ENCODE assay signal across 16 cellular contexts in the genomic region with DNA sequence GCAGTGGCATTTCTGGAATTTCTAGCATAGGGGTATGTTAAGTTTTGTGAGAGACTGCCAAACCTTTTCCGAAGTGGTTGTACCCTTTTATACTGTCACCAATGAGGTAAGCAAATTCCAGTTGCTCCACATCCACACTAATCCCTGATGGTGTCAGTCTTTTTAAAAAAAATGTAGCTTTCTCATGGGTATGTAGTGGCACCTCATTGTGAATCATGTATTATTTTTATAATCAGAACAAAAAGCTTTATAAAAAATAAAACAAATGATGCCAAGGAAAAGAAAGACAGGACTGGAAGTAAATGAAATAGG.
DNase-seq lines count a peak whose midpoint lies in the region; FAIRE-seq and TF ChIP-seq lines count a peak whose summit lies in the region.
"Had no signal": no experiment of that assay in that cellular context is flagged by ENCODE, and none has a peak within 500 bp of the region (broad histone marks: within the 10 kb centered on the region; RNA-seq: fewer than 3 reads in every experiment).

No MANE protein-coding gene starts in this region.

- H3K36me3 ChIP-seq in astrocyte (ENCODE audit: insufficient read depth, low read length) = no peaks in the 10 kb centered on the region
- H3K36me3 ChIP-seq: HAP-1 had no signal

- H4K20me1 ChIP-seq in H9 (ENCODE audit: control insufficient read depth, insufficient read depth, insufficient read length) (no peaks in the 10 kb centered on the region), astrocyte (ENCODE audit: insufficient read depth, low read length) (no peaks in the 10 kb centered on the region)

- H3K4me1 Mint-ChIP-seq in H9 (peaks cover 20% of the 10 kb centered on the region in 2 experiments), astrocyte (ENCODE audit: low read depth, unreplicated experiment) (peaks cover 8% of the 10 kb centered on the region), CD14-positive monocyte (peaks cover 14% of the 10 kb centered on the region)

- no peak overlapping the region for H3K9ac ChIP-seq in H9 (ENCODE audit: extremely low read depth, insufficient read length, low read length)
- H3K9ac ChIP-seq in astrocyte (ENCODE audit: low read length) = no peak overlapping the region

- H3K4me3 ChIP-seq in astrocyte (ENCODE audit: insufficient read depth, low read depth, low read length) = no peak overlapping the region
- no peak overlapping the region for H3K4me3 ChIP-seq in epithelial cell of esophagus (ENCODE audit: low read length)
- H3K4me3 ChIP-seq: GM12878, HAP-1 had no signal

- H3K27ac Mint-ChIP-seq in H9 (no peak overlapping the region), astrocyte (ENCODE audit: unreplicated experiment) (no peak overlapping the region), CD14-positive monocyte (no peak overlapping the region)
- H3K27ac Mint-ChIP-seq: CD4-positive, alpha-beta memory T cell had no signal

- H2AFZ ChIP-seq in H9 (ENCODE audit: low read length) (no peak overlapping the region), astrocyte (ENCODE audit: low read depth, low read length) (no peak overlapping the region)

- TF ChIP-seq CTCF in H9 (conservative IDR thresholded peaks at IDR 0.05) (no peak), astrocyte (IDR thresholded peaks at IDR 0.05; ENCODE audit: insufficient read depth, low read depth, low read length) (no peak), epithelial cell of esophagus (IDR thresholded peaks at IDR 0.05; ENCODE audit: insufficient read depth, low read depth, low read length, missing control alignments) (no peak), CD14-positive monocyte (IDR thresholded peaks at IDR 0.05) (no peak)

- H3K4ac ChIP-seq in H9 (ENCODE audit: low read depth, low read length) = no peak overlapping the region

- H3K9me3 Mint-ChIP-seq in H9 (no peaks in the 10 kb centered on the region), astrocyte (ENCODE audit: unreplicated experiment) (peaks cover 2% of the 10 kb centered on the region), CD14-positive monocyte (peaks cover 0 to 2% (median 0%) of the 10 kb centered on the region in 7 donors)
- H3K9me3 Mint-ChIP-seq: CD4-positive, alpha-beta memory T cell had no signal

- no peaks in the 10 kb centered on the region for H3K27me3 ChIP-seq in H9 (ENCODE audit: insufficient read depth, low read length)
- H3K27me3 ChIP-seq in astrocyte (ENCODE audit: insufficient read depth, low read length) = no peaks in the 10 kb centered on the region

- peak overlapping the region; percentile 34 for H2BK20ac ChIP-seq in H9 (ENCODE audit: low read depth, low read length, poor library complexity, severe bottlenecking)

- H3K79me2 ChIP-seq in H9 (ENCODE audit: insufficient read depth, low read length) (no peaks in the 10 kb centered on the region), astrocyte (ENCODE audit: insufficient read depth, low read length) (no peaks in the 10 kb centered on the region)

- no peak overlapping the region for H2BK15ac ChIP-seq in H9 (ENCODE audit: low read depth, low read length)

- H3K79me1 ChIP-seq in H9 (ENCODE audit: insufficient read depth, low read depth, low read length, poor library complexity, severe bottlenecking) = no peaks in the 10 kb centered on the region

- no peak overlapping the region for H2BK120ac ChIP-seq in H9 (ENCODE audit: low read depth, low read length, poor library complexity, severe bottlenecking)

- no peak overlapping the region for H2AK5ac ChIP-seq in H9 (ENCODE audit: insufficient read length, low read length)

- no peak overlapping the region for H3K23ac ChIP-seq in H9 (ENCODE audit: insufficient read length, low read depth, low read length)

- no peak overlapping the region for H3T11ph ChIP-seq in H9 (ENCODE audit: low read length)

- no peak overlapping the region for H3K14ac ChIP-seq in H9 (ENCODE audit: insufficient read depth, low read length)

- H3K4me2 ChIP-seq in H9 (ENCODE audit: insufficient read depth, insufficient read length, low read length) = no peak overlapping the region
- no peak overlapping the region for H3K4me2 ChIP-seq in astrocyte (ENCODE audit: low read length)

- H3K27ac ChIP-seq in H9 (ENCODE audit: insufficient read length, low read depth, low read length) (no peak overlapping the region), astrocyte (ENCODE audit: low read depth, low read length) (no peak overlapping the region)
- H3K27ac ChIP-seq: C4-2B had no signal

- no peak overlapping the region for H3K56ac ChIP-seq in H9 (ENCODE audit: insufficient read length, low read depth, low read length)

- DNase-seq in H9 = no peak
- DNase-seq in astrocyte (ENCODE audit: low read depth) = peak; percentile 9
- DNase-seq in epithelial cell of esophagus (ENCODE audit: low read depth) = peak; percentile 24
- no peak for DNase-seq in activated CD4-positive, alpha-beta T cell treated with anti-CD3 and anti-CD28 coated beads for 4 hours
- no peak for DNase-seq in NCI-H446 (lab: John Stamatoyannopoulos, UW)
- no peak for DNase-seq in CD14-positive monocyte (ENCODE audit: low spot score)
- DNase-seq: AML-193; Calu3; CD4-positive, alpha-beta memory T cell; EL; GOT3; KG1 had no signal

- no peaks in the 10 kb centered on the region for H3K23me2 ChIP-seq in H9 (ENCODE audit: insufficient read length, low read depth, low read length, poor library complexity, severe bottlenecking)

- peaks cover 2% of the 10 kb centered on the region; the same call in 1 of the 2 replicates for H3K4me1 ChIP-seq in H9 (ENCODE audit: insufficient read depth, low read length)
- peaks cover 6% of the 10 kb centered on the region for H3K4me1 ChIP-seq in astrocyte (ENCODE audit: insufficient read depth, low read length)

- FAIRE-seq in astrocyte (lab: Jason Lieb, UNC) = no peak
- FAIRE-seq: GM12878, GM18507 had no signal

- no peak overlapping the region for H2BK5ac ChIP-seq in H9 (ENCODE audit: insufficient read length, low read length)

- no peaks in the 10 kb centered on the region for H3K9me3 ChIP-seq in H9 (ENCODE audit: control insufficient read depth, low read depth, low read length)
- no peaks in the 10 kb centered on the region for H3K9me3 ChIP-seq in astrocyte (ENCODE audit: insufficient read depth, low read depth, low read length)
- H3K9me3 ChIP-seq: HAP-1 had no signal

- no peak overlapping the region for H2BK12ac ChIP-seq in H9 (ENCODE audit: insufficient read length, low read depth, low read length)

- H3K36me3 Mint-ChIP-seq in H9 (ENCODE audit: insufficient read depth in 1 of 3, low read depth in 3 of 3) (no peaks in the 10 kb centered on the region), astrocyte (ENCODE audit: low read depth, unreplicated experiment) (no peaks in the 10 kb centered on the region), CD14-positive monocyte (no peaks in the 10 kb centered on the region)
- H3K36me3 Mint-ChIP-seq: CD4-positive, alpha-beta memory T cell had no signal

- no peak overlapping the region for H4K8ac ChIP-seq in H9 (replicated peaks; ENCODE audit: insufficient read length, low read depth, low read length)

- H3K4me3 Mint-ChIP-seq in H9 (no peak overlapping the region), astrocyte (ENCODE audit: unreplicated experiment) (no peak overlapping the region), CD14-positive monocyte (no peak overlapping the region)
- H3K4me3 Mint-ChIP-seq: CD4-positive, alpha-beta memory T cell had no signal

- no peak overlapping the region for H3K18ac ChIP-seq in H9 (ENCODE audit: insufficient read length, low read depth, low read length)

- WGBS in H9 (ENCODE audit: extremely low coverage, insufficient read length, low lambda C conversion rate) = no CpG with 5 or more reads among the region's 1 CpG

- intact Hi-C loops in CD14-positive monocyte (cut with micrococcal nuclease) = no loop called here

- H3K27me3 Mint-ChIP-seq in H9 (ENCODE audit: low read depth) (no peaks in the 10 kb centered on the region), astrocyte (ENCODE audit: low read depth, unreplicated experiment) (no peaks in the 10 kb centered on the region), CD14-positive monocyte (ENCODE audit: low read depth in 3 of 3) (peaks cover 0 to 2% (median 0%) of the 10 kb centered on the region in 3 donors)

- no peak overlapping the region for H4K5ac ChIP-seq in H9 (ENCODE audit: insufficient read length, low read depth, low read length)

- H4K91ac ChIP-seq in H9 (ENCODE audit: insufficient read length, low read depth, low read length) = no peak overlapping the region

Comparison
In these comparisons a context has a peak if more than half of its experiments do, and no peak if none do; other contexts are left out.
1. DNase-seq: peak in astrocyte (single experiment) and epithelial cell of esophagus (single experiment); none in H9 (single experiment), activated CD4-positive, alpha-beta T cell treated with anti-CD3 and anti-CD28 coated beads for 4 hours (0 of 2), NCI-H446 (0 of 2) and CD14-positive monocyte (single experiment).